ENCODE assay signal across 8 cellular contexts in the genomic region with DNA sequence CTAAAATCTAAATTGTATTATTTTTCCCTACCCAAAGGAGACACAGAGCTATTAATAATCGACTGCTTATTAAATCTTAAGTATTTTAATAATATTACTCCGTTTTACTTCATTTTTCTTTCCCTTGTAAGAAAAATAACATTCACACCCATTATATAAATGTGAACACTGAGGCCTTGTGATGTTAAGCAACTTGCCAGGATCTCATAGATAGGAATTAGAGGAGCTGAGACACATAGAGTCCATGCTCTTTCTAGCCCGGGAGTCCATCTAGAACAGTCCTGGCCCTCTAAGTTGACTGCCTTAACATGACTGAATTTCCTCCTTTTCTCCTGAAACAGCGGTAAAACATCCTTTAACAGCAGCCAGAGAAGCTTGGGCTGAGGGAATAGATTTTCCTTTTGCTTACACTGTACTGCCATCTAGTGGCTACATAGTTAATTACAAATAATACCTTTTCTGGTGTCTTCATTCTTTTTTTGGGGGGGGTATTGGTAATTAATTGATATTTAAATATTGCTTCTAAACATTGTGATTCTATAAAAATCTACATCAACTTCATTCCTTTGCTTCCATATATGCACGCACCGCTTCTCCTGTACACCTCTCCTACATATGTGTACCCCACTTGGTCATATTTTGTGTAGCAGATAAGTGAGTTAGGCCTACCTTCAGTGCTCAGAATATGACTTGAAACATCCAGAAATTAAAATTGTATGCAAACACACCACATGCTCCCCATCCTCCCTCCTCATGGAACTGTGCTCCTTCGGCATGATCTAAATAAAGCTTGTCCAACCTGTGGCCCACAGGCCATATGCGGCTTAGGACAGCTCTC.
A peak's percentile ranks its signal among the peaks of the same experiment; 100 is the strongest.
DNase-seq lines count a peak whose midpoint lies in the region; ATAC-seq and TF ChIP-seq lines count a peak whose summit lies in the region.

No MANE protein-coding gene starts in this region.

- H2BK15ac ChIP-seq in neuronal stem cell (ENCODE audit: low read length), result no peak overlapping the region

- H3K9ac ChIP-seq in neuronal stem cell (ENCODE audit: low read depth, low read length, poor library complexity), result no peak overlapping the region

- H4K20me1 ChIP-seq in PC-9 (ENCODE audit: insufficient read depth), result no peaks in the 10 kb centered on the region

- WGBS in neuronal stem cell (ENCODE audit: extremely low coverage in 2 of 2, insufficient read length in 2 of 2, insufficient replicate concordance in 1 of 2), 2 donors, result 100% methylated on average over 1 of the region's 8 CpGs; no CpG with 5 or more reads in 1 of the 2 donors

- H3K4ac ChIP-seq in neuronal stem cell (ENCODE audit: low read length), result no peak overlapping the region

- DNase-seq in DMS 273 treated with DMSO at 0.1 percent for 48 hours (lab: John Stamatoyannopoulos, UW) (peak; percentile 21), PC-9 (no peak), epithelial cell of proximal tubule (ENCODE audit: low read depth) (no peak), neuronal stem cell (ENCODE audit: low spot score) (peak; percentile 45), NCI-H187 treated with DMSO at 0.1 percent for 48 hours (lab: John Stamatoyannopoulos, UW) (no peak)
- no peak for DNase-seq in activated CD8-positive, alpha-beta memory T cell treated with anti-CD3 and anti-CD28 coated beads, Interleukin-2, amount 50 U/mL, for 4 hours

- peak; percentile 62 for ATAC-seq in GM21360 (IDR thresholded peaks at IDR 0.05; ENCODE audit: unreplicated experiment)

- H3K27me3 ChIP-seq in PC-9 (ENCODE audit: insufficient read depth, low read depth), result no peaks in the 10 kb centered on the region
- H3K27me3 ChIP-seq in neuronal stem cell (ENCODE audit: control insufficient read depth in 3 of 3, insufficient read depth in 3 of 3, low read depth in 1 of 3, low read length in 3 of 3), result no peaks in the 10 kb centered on the region

- no peak overlapping the region for H3K23ac ChIP-seq in neuronal stem cell (ENCODE audit: low read depth, low read length, poor library complexity)

- H3K4me2 ChIP-seq in PC-9 (no peak overlapping the region), neuronal stem cell (ENCODE audit: insufficient read depth, low read length, poor library complexity, severe bottlenecking) (no peak overlapping the region)

- no peak overlapping the region for H3K4me3 ChIP-seq in PC-9
- H3K4me3 ChIP-seq in epithelial cell of proximal tubule (ENCODE audit: low read depth, low read length), result no peak overlapping the region
- no peak overlapping the region for H3K4me3 ChIP-seq in neuronal stem cell (ENCODE audit: low read length in 2 of 2)

- H3K79me2 ChIP-seq in PC-9 (ENCODE audit: low read depth), result no peaks in the 10 kb centered on the region

- no peaks in the 10 kb centered on the region for H3K9me3 ChIP-seq in PC-9 (ENCODE audit: insufficient read depth, low read depth)
- H3K9me3 ChIP-seq in neuronal stem cell (replicated peaks in 1 of 2; ENCODE audit: control insufficient read depth in 2 of 2, insufficient read depth in 1 of 2, low read depth in 1 of 2, low read length in 2 of 2), result no peaks in the 10 kb centered on the region

- no peak for TF ChIP-seq EP300 in Ishikawa (IDR thresholded peaks at IDR 0.05; ENCODE audit: borderline replicate concordance)

- no peak overlapping the region for H2BK120ac ChIP-seq in neuronal stem cell (ENCODE audit: low read depth, low read length)

- H3K36me3 ChIP-seq in PC-9 (ENCODE audit: low read depth), result no peaks in the 10 kb centered on the region
- no peaks in the 10 kb centered on the region for H3K36me3 ChIP-seq in neuronal stem cell (replicated peaks in 1 of 2; ENCODE audit: control insufficient read depth in 2 of 2, insufficient read depth in 2 of 2, low read length in 2 of 2)

- H4K8ac ChIP-seq in neuronal stem cell (ENCODE audit: low read depth, low read length), result no peak overlapping the region

- H3F3A ChIP-seq in PC-9 (ENCODE audit: insufficient read depth, low read depth), result no peaks in the 10 kb centered on the region

- intact Hi-C loops in PC-9 (cut with micrococcal nuclease; ENCODE audit: unreplicated experiment), result loop anchor here (2.0 to 5.0 kb wide), 2 partner anchors 372 to 1416 kb away; no protein-coding TSS in a partner anchor

- H2BK5ac ChIP-seq in neuronal stem cell (ENCODE audit: low read length), result no peak overlapping the region

- CTCF ChIA-PET in PC-9 (lab: Charles Lee), result interaction anchor here (0.6 to 0.7 kb wide), 3 partner anchors 20 to 1810 kb away, joined by 3 to 8 read pairs (median 5); no protein-coding TSS in a partner anchor

- no peaks in the 10 kb centered on the region for H3K79me1 ChIP-seq in neuronal stem cell (ENCODE audit: low read depth, low read length)

- TF ChIP-seq RAD21 in Ishikawa (IDR thresholded peaks at IDR 0.05; ENCODE audit: low read depth), result peak; percentile 88

- H2AFZ ChIP-seq in PC-9 (no peak overlapping the region), neuronal stem cell (ENCODE audit: low read length) (no peak overlapping the region)

- H3K4me1 ChIP-seq in PC-9 (replicated peaks; ENCODE audit: insufficient read depth) (no peaks in the 10 kb centered on the region), neuronal stem cell (ENCODE audit: control insufficient read depth in 2 of 2, insufficient read depth in 1 of 2, low read depth in 1 of 2, low read length in 2 of 2) (no peaks in the 10 kb centered on the region)

- H3K18ac ChIP-seq in neuronal stem cell (ENCODE audit: low read length), result no peak overlapping the region

- H2BK12ac ChIP-seq in neuronal stem cell (ENCODE audit: low read length), result no peak overlapping the region

- H4K91ac ChIP-seq in neuronal stem cell (ENCODE audit: low read depth, low read length, poor library complexity), result no peak overlapping the region

- H3K9me2 ChIP-seq in PC-9 (ENCODE audit: insufficient read depth), result no peaks in the 10 kb centered on the region

- H3K14ac ChIP-seq in neuronal stem cell (ENCODE audit: low read length), result no peak overlapping the region

- POLR2A ChIA-PET in PC-9 (lab: Charles Lee; ENCODE audit: unreplicated experiment), result no interaction called here

- BruUV-seq in PC-9 (replicated peaks; lab: Mats Ljungman, UMichigan), result no TSS peak

- TF ChIP-seq CTCF in PC-9 (conservative IDR thresholded peaks at IDR 0.05), result peak; percentile 90
- peak; percentile 65 for TF ChIP-seq CTCF in epithelial cell of proximal tubule (conservative IDR thresholded peaks at IDR 0.05; ENCODE audit: low read depth, low read length)

- no peak overlapping the region for H3K27ac ChIP-seq in PC-9
- no peak overlapping the region for H3K27ac ChIP-seq in neuronal stem cell (replicated peaks; ENCODE audit: low read length)

- no peak overlapping the region for H2AK5ac ChIP-seq in neuronal stem cell (ENCODE audit: low read depth, low read length)

TF ChIP-seq in Ishikawa, 13 proteins besides CTCF, POLR2A, EP300 and RAD21:
- TF ChIP-seq, protein P1, sequence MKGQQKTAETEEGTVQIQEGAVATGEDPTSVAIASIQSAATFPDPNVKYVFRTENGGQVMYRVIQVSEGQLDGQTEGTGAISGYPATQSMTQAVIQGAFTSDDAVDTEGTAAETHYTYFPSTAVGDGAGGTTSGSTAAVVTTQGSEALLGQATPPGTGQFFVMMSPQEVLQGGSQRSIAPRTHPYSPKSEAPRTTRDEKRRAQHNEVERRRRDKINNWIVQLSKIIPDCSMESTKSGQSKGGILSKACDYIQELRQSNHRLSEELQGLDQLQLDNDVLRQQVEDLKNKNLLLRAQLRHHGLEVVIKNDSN (IDR thresholded peaks at IDR 0.05), result no peak
- TF ChIP-seq, protein P2, sequence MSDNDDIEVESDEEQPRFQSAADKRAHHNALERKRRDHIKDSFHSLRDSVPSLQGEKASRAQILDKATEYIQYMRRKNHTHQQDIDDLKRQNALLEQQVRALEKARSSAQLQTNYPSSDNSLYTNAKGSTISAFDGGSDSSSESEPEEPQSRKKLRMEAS (IDR thresholded peaks at IDR 0.05), result no peak
- TF ChIP-seq EGR1 (IDR thresholded peaks at IDR 0.05) (no peak), YY1 (IDR thresholded peaks at IDR 0.05; ENCODE audit: low read depth) (no peak), FOXM1 (IDR thresholded peaks at IDR 0.05; ENCODE audit: borderline replicate concordance, low read depth) (no peak)
TF ChIP-seq in Ishikawa: peak in this region for 0.

Comparison
In these comparisons a context has a peak if more than half of its experiments do, and no peak if none do; other contexts are left out.
1. DNase-seq: peak in DMS 273 treated with DMSO at 0.1 percent for 48 hours (single experiment) and neuronal stem cell (single experiment); none in PC-9 (0 of 2), epithelial cell of proximal tubule (single experiment), NCI-H187 treated with DMSO at 0.1 percent for 48 hours (single experiment) and activated CD8-positive, alpha-beta memory T cell treated with anti-CD3 and anti-CD28 coated beads, Interleukin-2, amount 50 U/mL, for 4 hours (single experiment).